In genomic region chr1:218705911-218706893, GRCh38 we compare ENCODE assay signal across 1 cellular context.
TF ChIP-seq lines count a peak whose summit lies in the region.

No MANE protein-coding gene starts in this region.

TF ChIP-seq in WTC11, 78 proteins besides CTCF, POLR2A, EP300 and RAD21 (continued from another document):
- TF ChIP-seq STAT6 (CRISPR knock-in tag; conservative IDR thresholded peaks at IDR 0.05; ENCODE audit: low read depth) (no peak), CREM (CRISPR knock-in tag; IDR thresholded peaks at IDR 0.05) (no peak), ZNF281 (CRISPR knock-in tag; IDR thresholded peaks at IDR 0.05) (no peak)
